12 cellular contexts compared by ENCODE assay signal in genomic region chr12:27087898-27088297, GRCh38. TPM values are rescaled to one million over a fixed set of nuclear protein-coding genes. Genes with fewer than 3 reads are reported as not detected.
"Had no signal": no experiment of that assay in that cellular context is flagged by ENCODE, and none has a peak within 500 bp of the region (broad histone marks: within the 10 kb centered on the region; RNA-seq: fewer than 3 reads in every experiment).

No MANE protein-coding gene starts in this region.

RNA-seq across cellular contexts. Expression of gene C12orf71, which starts 5.5 kb away (rescaled TPM):
- total RNA-seq: activated naive CD8-positive, alpha-beta T cell treated with anti-CD3 and anti-CD28 coated beads for 36 hours; breast epithelium; epithelial cell of proximal tubule; gastrocnemius medialis; liver; mononuclear cell; occipital lobe; skeletal muscle tissue; T-helper 17 cell; thyroid gland; ureter had no signal
- polyA plus RNA-seq: liver, neural cell had no signal
